In the genomic region with DNA sequence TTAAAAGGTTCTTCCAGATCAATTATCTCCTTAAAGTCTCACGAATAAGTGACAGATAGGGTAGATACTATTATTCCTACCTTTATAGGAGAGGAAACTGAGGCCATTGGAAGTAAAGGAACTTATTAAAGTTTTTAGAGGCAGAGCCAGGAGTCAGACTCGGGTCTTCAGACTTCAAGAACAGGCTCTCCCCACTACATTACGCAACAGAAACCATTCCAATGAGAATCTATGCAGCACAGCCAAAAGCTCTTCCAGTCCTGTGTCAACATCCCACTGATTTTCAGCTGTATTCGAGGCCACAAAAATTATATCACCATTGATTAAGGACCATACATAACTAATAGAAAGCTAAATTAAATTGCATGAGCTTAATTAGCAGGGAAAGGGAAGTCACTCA, we compare ENCODE assay signal across 1 cellular context.
A peak's percentile ranks its signal among the peaks of the same experiment; 100 is the strongest.
TF ChIP-seq lines count a peak whose summit lies in the region.

No MANE protein-coding gene starts in this region.

TF ChIP-seq in K562, 482 proteins besides CTCF, POLR2A, EP300 and RAD21:
- TF ChIP-seq, protein P1, sequence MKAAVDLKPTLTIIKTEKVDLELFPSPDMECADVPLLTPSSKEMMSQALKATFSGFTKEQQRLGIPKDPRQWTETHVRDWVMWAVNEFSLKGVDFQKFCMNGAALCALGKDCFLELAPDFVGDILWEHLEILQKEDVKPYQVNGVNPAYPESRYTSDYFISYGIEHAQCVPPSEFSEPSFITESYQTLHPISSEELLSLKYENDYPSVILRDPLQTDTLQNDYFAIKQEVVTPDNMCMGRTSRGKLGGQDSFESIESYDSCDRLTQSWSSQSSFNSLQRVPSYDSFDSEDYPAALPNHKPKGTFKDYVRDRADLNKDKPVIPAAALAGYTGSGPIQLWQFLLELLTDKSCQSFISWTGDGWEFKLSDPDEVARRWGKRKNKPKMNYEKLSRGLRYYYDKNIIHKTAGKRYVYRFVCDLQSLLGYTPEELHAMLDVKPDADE (conservative IDR thresholded peaks at IDR 0.05; ENCODE audit: control insufficient read depth, low read depth, low read length): no peak
- TF ChIP-seq, protein P2, sequence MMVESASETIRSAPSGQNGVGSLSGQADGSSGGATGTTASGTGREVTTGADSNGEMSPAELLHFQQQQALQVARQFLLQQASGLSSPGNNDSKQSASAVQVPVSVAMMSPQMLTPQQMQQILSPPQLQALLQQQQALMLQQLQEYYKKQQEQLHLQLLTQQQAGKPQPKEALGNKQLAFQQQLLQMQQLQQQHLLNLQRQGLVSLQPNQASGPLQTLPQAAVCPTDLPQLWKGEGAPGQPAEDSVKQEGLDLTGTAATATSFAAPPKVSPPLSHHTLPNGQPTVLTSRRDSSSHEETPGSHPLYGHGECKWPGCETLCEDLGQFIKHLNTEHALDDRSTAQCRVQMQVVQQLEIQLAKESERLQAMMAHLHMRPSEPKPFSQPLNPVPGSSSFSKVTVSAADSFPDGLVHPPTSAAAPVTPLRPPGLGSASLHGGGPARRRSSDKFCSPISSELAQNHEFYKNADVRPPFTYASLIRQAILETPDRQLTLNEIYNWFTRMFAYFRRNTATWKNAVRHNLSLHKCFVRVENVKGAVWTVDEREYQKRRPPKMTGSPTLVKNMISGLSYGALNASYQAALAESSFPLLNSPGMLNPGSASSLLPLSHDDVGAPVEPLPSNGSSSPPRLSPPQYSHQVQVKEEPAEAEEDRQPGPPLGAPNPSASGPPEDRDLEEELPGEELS (CRISPR knock-in tag; IDR thresholded peaks at IDR 0.05; ENCODE audit: borderline replicate concordance): no peak
- TF ChIP-seq SMAD4 (CRISPR knock-in tag; conservative IDR thresholded peaks at IDR 0.05): no peak
- TF ChIP-seq CEBPB (tag; IDR thresholded peaks at IDR 0.05): peak; percentile 78
- TF ChIP-seq POLR2B (IDR thresholded peaks at IDR 0.05; ENCODE audit: low read depth, partially characterized antibody): no peak
- TF ChIP-seq CEBPG (CRISPR knock-in tag; IDR thresholded peaks at IDR 0.05): no peak
- TF ChIP-seq CEBPG (tag; conservative IDR thresholded peaks at IDR 0.05 in 1 of 2, IDR thresholded peaks at IDR 0.05 in 1 of 2): peak; percentile 54 to 64; a peak in 3 of 4 replicates
